ENCODE assay signal across 8 cellular contexts in the genomic region with DNA sequence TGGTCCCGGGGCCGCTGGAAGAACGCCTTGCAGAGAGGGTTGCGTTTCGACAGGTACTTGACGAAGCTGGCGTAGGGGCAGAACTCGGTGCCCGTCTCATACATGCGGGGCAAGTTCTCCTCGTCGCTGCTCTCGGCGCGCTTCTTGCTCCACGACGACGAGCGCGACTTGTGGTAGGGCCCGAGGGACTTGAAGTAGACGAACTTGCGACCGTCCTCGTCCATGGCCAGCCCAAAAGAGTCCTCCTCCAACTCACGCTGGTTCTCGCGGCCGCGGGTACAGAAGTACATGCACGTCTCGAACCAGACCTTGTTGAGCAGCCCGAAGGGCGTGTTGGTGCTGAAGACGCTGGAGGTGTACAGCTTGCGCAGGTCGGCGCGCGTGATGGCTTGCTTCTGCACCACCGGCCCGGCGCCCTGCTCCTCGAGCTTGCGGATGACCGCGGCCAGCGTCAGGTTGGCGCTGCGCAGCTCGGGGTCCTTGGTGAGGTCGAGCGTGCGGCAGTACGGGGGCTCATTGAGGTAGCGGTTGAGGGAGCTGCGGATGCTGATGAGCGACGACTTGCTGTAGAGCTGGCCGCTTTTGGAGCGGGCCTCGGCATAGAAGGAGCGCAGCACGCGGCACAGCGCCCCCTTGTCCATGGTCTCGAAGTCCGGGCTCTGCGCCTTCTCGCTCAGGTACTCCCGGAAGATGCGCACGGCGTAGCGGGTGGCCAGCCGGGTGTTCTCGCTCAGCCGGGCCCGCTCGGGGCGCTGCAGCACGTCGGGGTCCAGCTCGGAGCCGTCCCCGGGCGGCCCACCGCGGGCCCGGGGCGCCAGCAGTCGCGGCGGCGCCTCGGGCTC. TPM values are rescaled to one million over a fixed set of nuclear protein-coding genes. Genes with fewer than 3 reads are reported as not detected.
DNase-seq lines count a peak whose midpoint lies in the region; ATAC-seq and TF ChIP-seq lines count a peak whose summit lies in the region.

No MANE protein-coding gene starts in this region.

- H3K4me1 Mint-ChIP-seq in activated naive CD8-positive, alpha-beta T cell treated with anti-CD3 and anti-CD28 coated beads, Interleukin-2, amount 10 ng/mL, durations not matched to agents 7 days and 5 days, result peaks cover 24% of the 10 kb centered on the region

- peak overlapping the region; percentile 91 for H4K91ac ChIP-seq in trophoblast cell (ENCODE audit: low read depth, low read length)

- no peak overlapping the region for H3K23ac ChIP-seq in trophoblast cell (ENCODE audit: low read length)

- H3K27me3 ChIP-seq in OCI-LY1 (ENCODE audit: insufficient read depth, low read length), result no peaks in the 10 kb centered on the region
- H3K27me3 ChIP-seq in heart left ventricle, result peaks cover 0 to 34% (median 14%) of the 10 kb centered on the region in 9 donors
- no peaks in the 10 kb centered on the region for H3K27me3 ChIP-seq in trophoblast cell (ENCODE audit: insufficient read depth, low read length)

- POLR2A ChIA-PET in activated naive CD8-positive, alpha-beta T cell treated with anti-CD3 and anti-CD28 coated beads, Interleukin-2, amount 10 ng/mL, durations not matched to agents 7 days and 5 days (lab: Charles Lee), result interaction anchor here (0.9 to 1.2 kb wide), 2 partner anchors 67 to 163 kb away, joined by 3 to 4 read pairs; no protein-coding TSS in a partner anchor

- H2BK120ac ChIP-seq in trophoblast cell (ENCODE audit: insufficient read depth, low read length, poor library complexity), result no peak overlapping the region

- no peaks in the 10 kb centered on the region for H3K79me2 ChIP-seq in OCI-LY1 (ENCODE audit: insufficient read depth, low read length)
- peaks cover 20% of the 10 kb centered on the region for H3K79me2 ChIP-seq in trophoblast cell (ENCODE audit: control insufficient read depth, insufficient read depth, low read length, poor library complexity)

- H3F3A ChIP-seq in OCI-LY1 (ENCODE audit: insufficient read depth, low read length), result no peaks in the 10 kb centered on the region

- H2AFZ ChIP-seq in OCI-LY1 (ENCODE audit: low read length), result peak overlapping the region; percentile 71; the same call in 1 of the 2 replicates
- H2AFZ ChIP-seq in trophoblast cell (ENCODE audit: insufficient read depth, low read length, poor library complexity), result peak overlapping the region; percentile 37

- 18 to 32% (median 24%) methylated on average over 40 to 96 of the region's 96 CpGs for WGBS in heart left ventricle, 4 donors
- no CpG with 5 or more reads among the region's 96 CpGs for WGBS in trophoblast cell (ENCODE audit: extremely low coverage, insufficient coverage, insufficient read length)
- 12% methylated on average over 96 of the region's 96 CpGs for WGBS in urinary bladder

- H2AK5ac ChIP-seq in trophoblast cell (ENCODE audit: low read length), result no peak overlapping the region

- TF ChIP-seq CTCF in GM10266 (IDR thresholded peaks at IDR 0.05; ENCODE audit: control insufficient read depth, insufficient read depth, low read depth, missing control alignments), result peak; percentile 69
- TF ChIP-seq CTCF in OCI-LY1 (IDR thresholded peaks at IDR 0.05; ENCODE audit: low read length), result peak; percentile 40
- peak in 11 of 12 donors; percentile 15 to 55 (median 39) for TF ChIP-seq CTCF in heart left ventricle (IDR thresholded peaks at IDR 0.05)

- peak overlapping the region; percentile 34 for H3K4ac ChIP-seq in trophoblast cell (ENCODE audit: low read depth, low read length)

- H2BK5ac ChIP-seq in trophoblast cell (ENCODE audit: low read depth, low read length, poor library complexity), result no peak overlapping the region

- ATAC-seq in HG02571 (IDR thresholded peaks at IDR 0.05; ENCODE audit: unreplicated experiment) (peak; percentile 36), heart left ventricle (peak in 3 of 4 donors; percentile 51 to 58 (median 51))
- ATAC-seq in activated naive CD8-positive, alpha-beta T cell treated with anti-CD3 and anti-CD28 coated beads, Interleukin-2, amount 10 ng/mL, durations not matched to agents 7 days and 5 days (ENCODE audit: low read depth), result peak; percentile 79

- H3K4me3 Mint-ChIP-seq in activated naive CD8-positive, alpha-beta T cell treated with anti-CD3 and anti-CD28 coated beads, Interleukin-2, amount 10 ng/mL, durations not matched to agents 7 days and 5 days, result peak overlapping the region; percentile 89

- H4K20me1 ChIP-seq in OCI-LY1 (ENCODE audit: insufficient read depth, low read length), result no peaks in the 10 kb centered on the region

- no peaks in the 10 kb centered on the region for H3K9me3 Mint-ChIP-seq in activated naive CD8-positive, alpha-beta T cell treated with anti-CD3 and anti-CD28 coated beads, Interleukin-2, amount 10 ng/mL, durations not matched to agents 7 days and 5 days

- H3K36me3 ChIP-seq in OCI-LY1 (ENCODE audit: insufficient read depth, low read length) (no peaks in the 10 kb centered on the region), heart left ventricle (no peaks in the 10 kb centered on the region), trophoblast cell (ENCODE audit: control insufficient read depth in 1 of 2, insufficient read depth in 2 of 2, low read length in 2 of 2) (peaks cover 0 to 2% of the 10 kb centered on the region in 2 experiments), urinary bladder (ENCODE audit: insufficient read depth) (no peaks in the 10 kb centered on the region)

- H3K9ac ChIP-seq in OCI-LY1 (ENCODE audit: low read length) (peak overlapping the region; percentile 66), trophoblast cell (ENCODE audit: low read length) (no peak overlapping the region)

- peak overlapping the region; percentile 97 for H4K8ac ChIP-seq in trophoblast cell (ENCODE audit: low read depth, low read length)

- H3K18ac ChIP-seq in trophoblast cell (ENCODE audit: low read length), result peak overlapping the region; percentile 87

- H2BK12ac ChIP-seq in trophoblast cell (ENCODE audit: low read length), result no peak overlapping the region

- no peak for TF ChIP-seq POLR2A in heart left ventricle (IDR thresholded peaks at IDR 0.05)

- peak overlapping the region; percentile 85 for H3K4me2 ChIP-seq in OCI-LY1 (ENCODE audit: low read length)
- peak overlapping the region; percentile 78 for H3K4me2 ChIP-seq in trophoblast cell (ENCODE audit: low read length)

- peaks cover 25% of the 10 kb centered on the region for H3K79me1 ChIP-seq in trophoblast cell (ENCODE audit: low read length)

- H3K9me3 ChIP-seq in OCI-LY1 (ENCODE audit: low read length) (no peaks in the 10 kb centered on the region), heart left ventricle (no peaks in the 10 kb centered on the region), trophoblast cell (ENCODE audit: insufficient read depth, low read depth, low read length) (no peaks in the 10 kb centered on the region)

- H3K4me1 ChIP-seq in OCI-LY1 (ENCODE audit: insufficient read depth, low read length, severe bottlenecking) (peaks cover 31% of the 10 kb centered on the region), heart left ventricle (peaks cover 0 to 56% (median 34%) of the 10 kb centered on the region in 12 donors), trophoblast cell (ENCODE audit: control insufficient read depth in 1 of 2, insufficient read depth in 2 of 2, low read length in 2 of 2) (peaks cover 25 to 28% of the 10 kb centered on the region in 2 experiments), urinary bladder (ENCODE audit: insufficient read depth) (no peaks in the 10 kb centered on the region)

- H3K14ac ChIP-seq in trophoblast cell (ENCODE audit: low read length), result peak overlapping the region; percentile 98

- no peaks in the 10 kb centered on the region for H3K9me2 ChIP-seq in OCI-LY1 (ENCODE audit: low read depth, low read length)

- H4K12ac ChIP-seq in trophoblast cell (ENCODE audit: low read depth, low read length), result peak overlapping the region; percentile 55

- H3K36me3 Mint-ChIP-seq in activated naive CD8-positive, alpha-beta T cell treated with anti-CD3 and anti-CD28 coated beads, Interleukin-2, amount 10 ng/mL, durations not matched to agents 7 days and 5 days, result peaks cover 4% of the 10 kb centered on the region

- H3K27ac ChIP-seq in OCI-LY1 (ENCODE audit: low read depth, low read length, poor library complexity, severe bottlenecking) (no peak overlapping the region), heart left ventricle (peak overlapping the region in 6 of 12 donors; percentile 50 to 83 (median 74)), trophoblast cell (ENCODE audit: low read depth, low read length) (peak overlapping the region; percentile 74), urinary bladder (ENCODE audit: low read depth) (no peak overlapping the region)

- H3K27me3 Mint-ChIP-seq in activated naive CD8-positive, alpha-beta T cell treated with anti-CD3 and anti-CD28 coated beads, Interleukin-2, amount 10 ng/mL, durations not matched to agents 7 days and 5 days, result peaks cover 30% of the 10 kb centered on the region

- intact Hi-C loops in heart left ventricle (cut with DNase I), result loop anchor here in 6 of 10 donors (2.0 to 10.0 kb wide), 6 partner anchors 93 to 163 kb away; no protein-coding TSS in a partner anchor

- peak overlapping the region; percentile 81 for H3K4me3 ChIP-seq in OCI-LY1 (ENCODE audit: low read depth, low read length, poor library complexity, severe bottlenecking)
- peak overlapping the region; percentile 67 to 93 (median 77) for H3K4me3 ChIP-seq in heart left ventricle
- H3K4me3 ChIP-seq in trophoblast cell (ENCODE audit: low read depth, low read length), result peak overlapping the region; percentile 87
- H3K4me3 ChIP-seq in urinary bladder (ENCODE audit: low read depth, low read length), result peak overlapping the region; percentile 93

- no peak overlapping the region for H3K27ac Mint-ChIP-seq in activated naive CD8-positive, alpha-beta T cell treated with anti-CD3 and anti-CD28 coated beads, Interleukin-2, amount 10 ng/mL, durations not matched to agents 7 days and 5 days

- DNase-seq in GM10266 (ENCODE audit: extremely low spot score) (peak; percentile 92), heart left ventricle (peak; percentile 53 to 82 (median 71)), trophoblast cell (peak; percentile 53 to 77), A172 (ENCODE audit: low spot score) (no peak)
- peak; percentile 74 for DNase-seq in activated naive CD8-positive, alpha-beta T cell treated with anti-CD3 and anti-CD28 coated beads, Interleukin-2, amount 10 ng/mL, durations not matched to agents 7 days and 5 days

RNA-seq across cellular contexts. Expression of a gene that starts 0.8 kb away (rescaled TPM):
- total RNA-seq in activated naive CD8-positive, alpha-beta T cell treated with anti-CD3 and anti-CD28 coated beads, Interleukin-2, amount 10 ng/mL, durations not matched to agents 7 days and 5 days, result 1 to 10 TPM; 4.0 to 4.1 TPM
- total RNA-seq in heart left ventricle (10 to 100 TPM in 4 of 9 donors, 1 to 10 TPM in 5; 8.4 to 21.8 (median 10.0) TPM), urinary bladder (12.1 TPM)
- polyA plus RNA-seq in heart left ventricle (1 to 10 TPM; 4.8 to 7.8 TPM), urinary bladder (9.7 TPM)
- polyA plus RNA-seq in trophoblast cell (2013), result 36.1 and 38.7 TPM in 2 replicates
- total RNA-seq in A172 (2014; rRNA removed; shearing (Covaris generic)), result 12.3 and 17.8 TPM in 2 replicates
